ENCODE assay signal across 13 cellular contexts in genomic region chr16:85562102-85562786, GRCh38. TPM values are rescaled to one million over a fixed set of nuclear protein-coding genes. Genes with fewer than 3 reads are reported as not detected.
DNase-seq lines count a peak whose midpoint lies in the region; ATAC-seq and TF ChIP-seq lines count a peak whose summit lies in the region.
"Had no signal": no experiment of that assay in that cellular context is flagged by ENCODE, and none has a peak within 500 bp of the region (broad histone marks: within the 10 kb centered on the region; RNA-seq: fewer than 3 reads in every experiment).

No MANE protein-coding gene starts in this region.

- peak overlapping the region; percentile 62 to 94 (median 80) for H3K4me3 Mint-ChIP-seq in brain
- no peak overlapping the region for H3K4me3 Mint-ChIP-seq in activated CD8-positive, alpha-beta memory T cell treated with anti-CD3 and anti-CD28 coated beads, Interleukin-2, amount 10 ng/mL, durations not matched to agents 7 days and 5 days
- H3K4me3 Mint-ChIP-seq in osteocyte (ENCODE audit: unreplicated experiment), result no peak overlapping the region
- H3K4me3 Mint-ChIP-seq: activated CD4-positive, alpha-beta T cell treated with anti-CD3 and anti-CD28 coated beads, Interleukin-2, amount 10 ng/mL, durations not matched to agents 7 days and 5 days had no signal

- DNase-seq in HuH-7 (ENCODE audit: low spot score), result peak; percentile 59
- DNase-seq in neuronal stem cell (ENCODE audit: low spot score), result no peak
- no peak for DNase-seq in activated CD8-positive, alpha-beta memory T cell treated with anti-CD3 and anti-CD28 coated beads, Interleukin-2, amount 10 ng/mL, durations not matched to agents 7 days and 5 days
- DNase-seq in osteocyte (ENCODE audit: extremely low spot score, unreplicated experiment), result no peak
- DNase-seq in foreskin fibroblast, result no peak
- no peak for DNase-seq in GM03348 (ENCODE audit: low spot score)
- DNase-seq: activated CD4-positive, alpha-beta T cell treated with anti-CD3 and anti-CD28 coated beads, Interleukin-2, amount 10 ng/mL, durations not matched to agents 7 days and 5 days; CD4-positive, CD25-positive, alpha-beta regulatory T cell; NCI-H1436; T-helper 1 cell had no signal

- H3K27me3 ChIP-seq in BLaER1 treated with 17β-estradiol and CSF1 and Interleukin-3, amounts not matched to agents 10 nM and 100 nM, result no peaks in the 10 kb centered on the region
- peaks cover 0 to 10% (median 0%) of the 10 kb centered on the region in 3 experiments for H3K27me3 ChIP-seq in neuronal stem cell (ENCODE audit: control insufficient read depth in 3 of 3, insufficient read depth in 3 of 3, low read depth in 1 of 3, low read length in 3 of 3)
- H3K27me3 ChIP-seq: neutrophil had no signal

- peaks cover 0 to 7% (median 0%) of the 10 kb centered on the region in 5 experiments for H3K9me3 Mint-ChIP-seq in brain
- no peaks in the 10 kb centered on the region for H3K9me3 Mint-ChIP-seq in activated CD8-positive, alpha-beta memory T cell treated with anti-CD3 and anti-CD28 coated beads, Interleukin-2, amount 10 ng/mL, durations not matched to agents 7 days and 5 days (ENCODE audit: low read depth)
- H3K9me3 Mint-ChIP-seq in osteocyte (ENCODE audit: unreplicated experiment), result no peaks in the 10 kb centered on the region
- H3K9me3 Mint-ChIP-seq: activated CD4-positive, alpha-beta T cell treated with anti-CD3 and anti-CD28 coated beads, Interleukin-2, amount 10 ng/mL, durations not matched to agents 7 days and 5 days; CD4-positive, CD25-positive, alpha-beta regulatory T cell had no signal

- CTCF ChIA-PET in activated CD8-positive, alpha-beta memory T cell treated with anti-CD3 and anti-CD28 coated beads, Interleukin-2, amount 10 ng/mL, durations not matched to agents 7 days and 5 days (lab: Charles Lee), result interaction anchor here (1.4 to 2.0 kb wide), 2 partner anchors 47 to 54 kb away, joined by 3 to 5 read pairs; no protein-coding TSS in a partner anchor

- H3K9ac ChIP-seq in BLaER1 treated with 17β-estradiol and CSF1 and Interleukin-3, amounts not matched to agents 10 nM and 100 nM, result peak overlapping the region in 5 of 11 experiments; percentile 10 to 63 (median 31); a peak in 3 of 22 replicates
- H3K9ac ChIP-seq in neuronal stem cell (ENCODE audit: low read depth, low read length, poor library complexity), result no peak overlapping the region

- H2BK5ac ChIP-seq in neuronal stem cell (ENCODE audit: low read length), result no peak overlapping the region

- peak overlapping the region; percentile 11 to 76 (median 63); a peak in 19 of 22 replicates for H3K4me2 ChIP-seq in BLaER1 treated with 17β-estradiol and CSF1 and Interleukin-3, amounts not matched to agents 10 nM and 100 nM
- H3K4me2 ChIP-seq in neuronal stem cell (ENCODE audit: insufficient read depth, low read length, poor library complexity, severe bottlenecking), result no peak overlapping the region

- H4K91ac ChIP-seq in neuronal stem cell (ENCODE audit: low read depth, low read length, poor library complexity), result no peak overlapping the region

- no peak overlapping the region for H3K18ac ChIP-seq in neuronal stem cell (ENCODE audit: low read length)

- no peak for TF ChIP-seq CTCF in brain (conservative IDR thresholded peaks at IDR 0.05)
- TF ChIP-seq CTCF in osteocyte (IDR thresholded peaks at IDR 0.05), result no peak
- TF ChIP-seq CTCF in foreskin fibroblast (IDR thresholded peaks at IDR 0.05; ENCODE audit: low read depth, low read length), result no peak

- H3K36me3 ChIP-seq in BLaER1 treated with 17β-estradiol and CSF1 and Interleukin-3, amounts not matched to agents 10 nM and 100 nM, result peaks cover 0 to 20% (median 0%) of the 10 kb centered on the region in 11 experiments; a peak in 5 of 22 replicates
- H3K36me3 ChIP-seq in neuronal stem cell (replicated peaks in 1 of 2; ENCODE audit: control insufficient read depth in 2 of 2, insufficient read depth in 2 of 2, low read length in 2 of 2), result no peaks in the 10 kb centered on the region
- H3K36me3 ChIP-seq: neutrophil had no signal

- no peak overlapping the region for H2BK12ac ChIP-seq in neuronal stem cell (ENCODE audit: low read length)

- H4K8ac ChIP-seq in neuronal stem cell (ENCODE audit: low read depth, low read length), result no peak overlapping the region

- no peak overlapping the region for H3K23ac ChIP-seq in neuronal stem cell (ENCODE audit: low read depth, low read length, poor library complexity)

- H3K14ac ChIP-seq in neuronal stem cell (ENCODE audit: low read length), result no peak overlapping the region

- H4K20me1 ChIP-seq in BLaER1 treated with 17β-estradiol and CSF1 and Interleukin-3, amounts not matched to agents 10 nM and 100 nM, result peaks cover 85 to 96% (median 91%) of the 10 kb centered on the region in 11 experiments; a peak in 21 of 22 replicates

- peak overlapping the region; percentile 12 for H2BK15ac ChIP-seq in neuronal stem cell (ENCODE audit: low read length)

- H3K4ac ChIP-seq in neuronal stem cell (ENCODE audit: low read length), result no peak overlapping the region

- H3K27ac ChIP-seq in BLaER1 treated with 17β-estradiol and CSF1 and Interleukin-3, amounts not matched to agents 10 nM and 100 nM, result peak overlapping the region in 2 of 11 experiments; percentile 2 to 33; a peak in 2 of 22 replicates
- H3K27ac ChIP-seq in neuronal stem cell (replicated peaks; ENCODE audit: low read length), result no peak overlapping the region
- H3K27ac ChIP-seq: neutrophil had no signal

- no peak overlapping the region for H2AFZ ChIP-seq in neuronal stem cell (ENCODE audit: low read length)

- peaks cover 5% of the 10 kb centered on the region for H3K36me3 Mint-ChIP-seq in brain
- no peaks in the 10 kb centered on the region for H3K36me3 Mint-ChIP-seq in activated CD8-positive, alpha-beta memory T cell treated with anti-CD3 and anti-CD28 coated beads, Interleukin-2, amount 10 ng/mL, durations not matched to agents 7 days and 5 days
- H3K36me3 Mint-ChIP-seq in osteocyte (ENCODE audit: unreplicated experiment), result no peaks in the 10 kb centered on the region
- H3K36me3 Mint-ChIP-seq: CD4-positive, CD25-positive, alpha-beta regulatory T cell had no signal

- H3K27me3 Mint-ChIP-seq in brain (peaks cover 14% of the 10 kb centered on the region), osteocyte (ENCODE audit: unreplicated experiment) (no peaks in the 10 kb centered on the region)
- H3K27me3 Mint-ChIP-seq in activated CD8-positive, alpha-beta memory T cell treated with anti-CD3 and anti-CD28 coated beads, Interleukin-2, amount 10 ng/mL, durations not matched to agents 7 days and 5 days, result no peaks in the 10 kb centered on the region
- H3K27me3 Mint-ChIP-seq: activated CD4-positive, alpha-beta T cell treated with anti-CD3 and anti-CD28 coated beads, Interleukin-2, amount 10 ng/mL, durations not matched to agents 7 days and 5 days had no signal

- peaks cover 58 to 98% (median 94%) of the 10 kb centered on the region in 10 experiments for H3K4me1 ChIP-seq in BLaER1 treated with 17β-estradiol and CSF1 and Interleukin-3, amounts not matched to agents 10 nM and 100 nM
- H3K4me1 ChIP-seq in neuronal stem cell (ENCODE audit: control insufficient read depth in 2 of 2, insufficient read depth in 1 of 2, low read depth in 1 of 2, low read length in 2 of 2), result peaks cover 35 to 75% of the 10 kb centered on the region in 2 donors

- WGBS in neuronal stem cell (ENCODE audit: extremely low coverage in 2 of 2, insufficient read length in 2 of 2, insufficient replicate concordance in 1 of 2), 2 donors, result no CpG with 5 or more reads among the region's 19 CpGs

- no peaks in the 10 kb centered on the region for H3K79me1 ChIP-seq in neuronal stem cell (ENCODE audit: low read depth, low read length)

- H3K27ac Mint-ChIP-seq in brain (peak overlapping the region; percentile 69 to 98 (median 95)), osteocyte (ENCODE audit: unreplicated experiment) (no peak overlapping the region)
- no peak overlapping the region for H3K27ac Mint-ChIP-seq in activated CD8-positive, alpha-beta memory T cell treated with anti-CD3 and anti-CD28 coated beads, Interleukin-2, amount 10 ng/mL, durations not matched to agents 7 days and 5 days

- no peak overlapping the region for H2BK120ac ChIP-seq in neuronal stem cell (ENCODE audit: low read depth, low read length)

- H3K9me3 ChIP-seq in BLaER1 treated with 17β-estradiol and CSF1 and Interleukin-3, amounts not matched to agents 10 nM and 100 nM (replicated peaks in 1 of 11), result peaks cover 0 to 1% (median 0%) of the 10 kb centered on the region in 11 experiments; a peak in 4 of 22 replicates
- H3K9me3 ChIP-seq in neuronal stem cell (replicated peaks in 1 of 2; ENCODE audit: control insufficient read depth in 2 of 2, insufficient read depth in 1 of 2, low read depth in 1 of 2, low read length in 2 of 2), result no peaks in the 10 kb centered on the region
- H3K9me3 ChIP-seq: neutrophil had no signal

- no peak overlapping the region for H2AK5ac ChIP-seq in neuronal stem cell (ENCODE audit: low read depth, low read length)

- H3K4me1 Mint-ChIP-seq in brain (peaks cover 99% of the 10 kb centered on the region), osteocyte (ENCODE audit: unreplicated experiment) (peaks cover 71% of the 10 kb centered on the region)
- H3K4me1 Mint-ChIP-seq in activated CD8-positive, alpha-beta memory T cell treated with anti-CD3 and anti-CD28 coated beads, Interleukin-2, amount 10 ng/mL, durations not matched to agents 7 days and 5 days, result peaks cover 41% of the 10 kb centered on the region

- H3K4me3 ChIP-seq in BLaER1 treated with 17β-estradiol and CSF1 and Interleukin-3, amounts not matched to agents 10 nM and 100 nM, result no peak overlapping the region
- H3K4me3 ChIP-seq in neuronal stem cell (ENCODE audit: low read length in 2 of 2) (no peak overlapping the region), foreskin fibroblast (ENCODE audit: low read depth in 1 of 2, low read length in 2 of 2) (no peak overlapping the region)

- no peak for ATAC-seq in activated CD8-positive, alpha-beta memory T cell treated with anti-CD3 and anti-CD28 coated beads, Interleukin-2, amount 10 ng/mL, durations not matched to agents 7 days and 5 days

RNA-seq across cellular contexts. Expression of gene GSE1, which starts 50.9 kb away (rescaled TPM):
- 127 TPM for polyA plus RNA-seq in brain (ENCODE audit: insufficient read depth, low read depth, low replicate concordance)
- polyA plus RNA-seq in neuronal stem cell (2013, experiment 1 of 2), result 5.7 TPM
- polyA plus RNA-seq in neuronal stem cell (2013, experiment 2 of 2), result 6.2 TPM
- total RNA-seq in activated CD8-positive, alpha-beta memory T cell treated with anti-CD3 and anti-CD28 coated beads, Interleukin-2, amount 10 ng/mL, durations not matched to agents 7 days and 5 days, result 10 to 100 TPM; 43.1 to 55.1 TPM
- 57.3 and 64.1 TPM in 2 replicates for total RNA-seq in osteocyte

Comparison
In these comparisons a context has a peak if more than half of its experiments do, and no peak if none do; other contexts are left out.
1. H3K27ac Mint-ChIP-seq: peak in brain (5 of 5); none in activated CD8-positive, alpha-beta memory T cell treated with anti-CD3 and anti-CD28 coated beads, Interleukin-2, amount 10 ng/mL, durations not matched to agents 7 days and 5 days (single experiment) and osteocyte (single experiment).
2. H3K4me3 Mint-ChIP-seq: peak in brain (5 of 5); none in activated CD8-positive, alpha-beta memory T cell treated with anti-CD3 and anti-CD28 coated beads, Interleukin-2, amount 10 ng/mL, durations not matched to agents 7 days and 5 days (single experiment) and osteocyte (single experiment).